In the genomic region with DNA sequence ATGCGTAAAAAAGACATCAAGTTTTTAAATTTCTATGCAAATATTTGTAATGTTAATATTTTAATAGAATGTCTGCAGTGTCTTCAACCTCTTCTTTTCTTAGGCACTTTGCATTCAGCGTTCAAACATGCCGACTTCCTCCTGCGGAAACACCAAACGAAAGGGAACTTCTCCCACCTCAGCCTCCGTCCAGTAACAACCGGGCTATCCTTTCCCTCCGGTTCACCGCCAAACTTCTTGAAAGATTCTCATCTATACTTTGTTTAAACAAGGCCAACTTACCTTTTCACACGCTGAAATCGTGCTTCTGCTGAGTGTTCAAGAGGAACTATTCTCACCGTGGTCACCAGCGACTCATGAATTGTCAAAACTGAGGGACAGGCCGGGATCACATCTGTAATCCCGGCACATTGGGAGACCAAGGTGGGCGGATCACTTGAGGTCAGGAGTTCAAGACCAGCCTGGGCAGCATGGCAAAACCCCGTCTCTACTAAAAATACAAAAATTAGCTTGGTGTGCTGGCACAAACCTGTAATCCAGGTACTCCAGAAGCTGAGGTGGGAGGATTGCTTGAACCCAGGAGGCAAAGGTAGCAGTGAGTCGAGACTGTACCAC, we compare ENCODE assay signal across 1 cellular context.
TF ChIP-seq lines count a peak whose summit lies in the region.

No MANE protein-coding gene starts in this region.

TF ChIP-seq in GM23338, 12 proteins besides CTCF, POLR2A, EP300 and RAD21 (continued from another document):
- TF ChIP-seq, protein P1, sequence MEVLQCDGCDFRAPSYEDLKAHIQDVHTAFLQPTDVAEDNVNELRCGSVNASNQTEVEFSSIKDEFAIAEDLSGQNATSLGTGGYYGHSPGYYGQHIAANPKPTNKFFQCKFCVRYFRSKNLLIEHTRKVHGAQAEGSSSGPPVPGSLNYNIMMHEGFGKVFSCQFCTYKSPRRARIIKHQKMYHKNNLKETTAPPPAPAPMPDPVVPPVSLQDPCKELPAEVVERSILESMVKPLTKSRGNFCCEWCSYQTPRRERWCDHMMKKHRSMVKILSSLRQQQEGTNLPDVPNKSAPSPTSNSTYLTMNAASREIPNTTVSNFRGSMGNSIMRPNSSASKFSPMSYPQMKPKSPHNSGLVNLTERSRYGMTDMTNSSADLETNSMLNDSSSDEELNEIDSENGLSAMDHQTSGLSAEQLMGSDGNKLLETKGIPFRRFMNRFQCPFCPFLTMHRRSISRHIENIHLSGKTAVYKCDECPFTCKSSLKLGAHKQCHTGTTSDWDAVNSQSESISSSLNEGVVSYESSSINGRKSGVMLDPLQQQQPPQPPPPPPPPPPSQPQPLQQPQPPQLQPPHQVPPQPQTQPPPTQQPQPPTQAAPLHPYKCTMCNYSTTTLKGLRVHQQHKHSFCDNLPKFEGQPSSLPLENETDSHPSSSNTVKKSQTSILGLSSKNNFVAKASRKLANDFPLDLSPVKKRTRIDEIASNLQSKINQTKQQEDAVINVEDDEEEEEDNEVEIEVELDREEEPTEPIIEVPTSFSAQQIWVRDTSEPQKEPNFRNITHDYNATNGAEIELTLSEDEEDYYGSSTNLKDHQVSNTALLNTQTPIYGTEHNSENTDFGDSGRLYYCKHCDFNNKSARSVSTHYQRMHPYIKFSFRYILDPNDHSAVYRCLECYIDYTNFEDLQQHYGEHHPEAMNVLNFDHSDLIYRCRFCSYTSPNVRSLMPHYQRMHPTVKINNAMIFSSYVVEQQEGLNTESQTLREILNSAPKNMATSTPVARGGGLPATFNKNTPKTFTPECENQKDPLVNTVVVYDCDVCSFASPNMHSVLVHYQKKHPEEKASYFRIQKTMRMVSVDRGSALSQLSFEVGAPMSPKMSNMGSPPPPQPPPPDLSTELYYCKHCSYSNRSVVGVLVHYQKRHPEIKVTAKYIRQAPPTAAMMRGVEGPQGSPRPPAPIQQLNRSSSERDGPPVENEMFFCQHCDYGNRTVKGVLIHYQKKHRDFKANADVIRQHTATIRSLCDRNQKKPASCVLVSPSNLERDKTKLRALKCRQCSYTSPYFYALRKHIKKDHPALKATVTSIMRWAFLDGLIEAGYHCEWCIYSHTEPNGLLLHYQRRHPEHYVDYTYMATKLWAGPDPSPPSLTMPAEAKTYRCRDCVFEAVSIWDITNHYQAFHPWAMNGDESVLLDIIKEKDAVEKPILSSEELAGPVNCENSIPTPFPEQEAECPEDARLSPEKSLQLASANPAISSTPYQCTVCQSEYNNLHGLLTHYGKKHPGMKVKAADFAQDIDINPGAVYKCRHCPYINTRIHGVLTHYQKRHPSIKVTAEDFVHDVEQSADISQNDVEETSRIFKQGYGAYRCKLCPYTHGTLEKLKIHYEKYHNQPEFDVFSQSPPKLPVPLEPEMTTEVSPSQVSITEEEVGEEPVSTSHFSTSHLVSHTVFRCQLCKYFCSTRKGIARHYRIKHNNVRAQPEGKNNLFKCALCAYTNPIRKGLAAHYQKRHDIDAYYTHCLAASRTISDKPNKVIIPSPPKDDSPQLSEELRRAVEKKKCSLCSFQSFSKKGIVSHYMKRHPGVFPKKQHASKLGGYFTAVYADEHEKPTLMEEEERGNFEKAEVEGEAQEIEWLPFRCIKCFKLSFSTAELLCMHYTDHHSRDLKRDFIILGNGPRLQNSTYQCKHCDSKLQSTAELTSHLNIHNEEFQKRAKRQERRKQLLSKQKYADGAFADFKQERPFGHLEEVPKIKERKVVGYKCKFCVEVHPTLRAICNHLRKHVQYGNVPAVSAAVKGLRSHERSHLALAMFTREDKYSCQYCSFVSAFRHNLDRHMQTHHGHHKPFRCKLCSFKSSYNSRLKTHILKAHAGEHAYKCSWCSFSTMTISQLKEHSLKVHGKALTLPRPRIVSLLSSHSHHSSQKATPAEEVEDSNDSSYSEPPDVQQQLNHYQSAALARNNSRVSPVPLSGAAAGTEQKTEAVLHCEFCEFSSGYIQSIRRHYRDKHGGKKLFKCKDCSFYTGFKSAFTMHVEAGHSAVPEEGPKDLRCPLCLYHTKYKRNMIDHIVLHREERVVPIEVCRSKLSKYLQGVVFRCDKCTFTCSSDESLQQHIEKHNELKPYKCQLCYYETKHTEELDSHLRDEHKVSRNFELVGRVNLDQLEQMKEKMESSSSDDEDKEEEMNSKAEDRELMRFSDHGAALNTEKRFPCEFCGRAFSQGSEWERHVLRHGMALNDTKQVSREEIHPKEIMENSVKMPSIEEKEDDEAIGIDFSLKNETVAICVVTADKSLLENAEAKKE (CRISPR knock-in tag; IDR thresholded peaks at IDR 0.05): no peak
- no peak for TF ChIP-seq JUNB (IDR thresholded peaks at IDR 0.05; ENCODE audit: unreplicated experiment)
- no peak for TF ChIP-seq EZH2 (IDR thresholded peaks at IDR 0.05; ENCODE audit: low read depth, unreplicated experiment)
- TF ChIP-seq, protein P2, sequence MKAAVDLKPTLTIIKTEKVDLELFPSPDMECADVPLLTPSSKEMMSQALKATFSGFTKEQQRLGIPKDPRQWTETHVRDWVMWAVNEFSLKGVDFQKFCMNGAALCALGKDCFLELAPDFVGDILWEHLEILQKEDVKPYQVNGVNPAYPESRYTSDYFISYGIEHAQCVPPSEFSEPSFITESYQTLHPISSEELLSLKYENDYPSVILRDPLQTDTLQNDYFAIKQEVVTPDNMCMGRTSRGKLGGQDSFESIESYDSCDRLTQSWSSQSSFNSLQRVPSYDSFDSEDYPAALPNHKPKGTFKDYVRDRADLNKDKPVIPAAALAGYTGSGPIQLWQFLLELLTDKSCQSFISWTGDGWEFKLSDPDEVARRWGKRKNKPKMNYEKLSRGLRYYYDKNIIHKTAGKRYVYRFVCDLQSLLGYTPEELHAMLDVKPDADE (IDR thresholded peaks at IDR 0.05): no peak
- no peak for TF ChIP-seq POLR2AphosphoS5 (IDR thresholded peaks at IDR 0.05; ENCODE audit: low read depth)
- TF ChIP-seq ZNF331 (CRISPR knock-in tag; IDR thresholded peaks at IDR 0.05; ENCODE audit: low read depth): no peak
- no peak for TF ChIP-seq ZNF114 (CRISPR knock-in tag; IDR thresholded peaks at IDR 0.05)
- no peak for TF ChIP-seq EZH2phosphoT487 (IDR thresholded peaks at IDR 0.05; ENCODE audit: unreplicated experiment)
- TF ChIP-seq CREB1 (CRISPR knock-in tag; IDR thresholded peaks at IDR 0.05; ENCODE audit: low read depth): no peak
TF ChIP-seq in GM23338: peak in this region for 0.
